37 cellular contexts compared by ENCODE assay signal in the genomic region with DNA sequence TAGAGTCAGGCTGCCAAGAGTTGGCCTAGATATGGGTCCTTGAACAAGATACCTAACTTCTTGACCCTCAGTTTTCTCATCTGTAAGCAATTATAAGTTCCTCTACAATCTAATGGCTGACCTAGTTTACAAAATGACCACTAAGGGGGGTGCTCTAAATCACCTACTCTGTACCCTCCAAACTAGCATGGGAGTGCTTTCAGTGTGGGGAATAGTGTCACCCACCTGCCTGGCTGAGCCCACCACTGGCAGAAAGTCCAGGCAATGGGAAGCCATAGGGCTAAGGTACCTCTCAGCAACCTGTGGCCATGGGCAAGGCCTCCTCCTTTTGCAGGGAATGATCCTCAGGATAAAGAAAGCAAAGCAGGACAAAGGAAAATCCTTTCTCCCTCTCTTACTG. TPM values are rescaled to one million over a fixed set of nuclear protein-coding genes. Genes with fewer than 3 reads are reported as not detected.
"Had no signal": no experiment of that assay in that cellular context is flagged by ENCODE, and none has a peak within 500 bp of the region (broad histone marks: within the 10 kb centered on the region; RNA-seq: fewer than 3 reads in every experiment).

No MANE protein-coding gene starts in this region.

- H3K9me3 ChIP-seq: MG63 had no signal

- H3K9ac ChIP-seq: KMS-11 had no signal

- DNase-seq: Karpas-422, Kasumi-1, MG63, MM.1S, MV-4-11, NCI-H1048, NCI-H1092, NCI-H1092 treated with DMSO at 0.1 percent for 48 hours, NCI-H1105, NCI-H1105 treated with DMSO at 0.1 percent for 48 hours, NCI-H1417, NCI-H1417 treated with DMSO at 0.1 percent for 48 hours, NCI-H1436, NCI-H1436 treated with DMSO at 0.1 percent for 48 hours, NCI-H146, NCI-H1694, NCI-H1694 treated with DMSO at 0.1 percent for 48 hours, NCI-H187, NCI-H187 treated with DMSO at 0.1 percent for 48 hours, NCI-H1930, NCI-H2029, NCI-H2029 treated with DMSO at 0.1 percent for 48 hours, NCI-H2081, NCI-H2107, NCI-H2171, NCI-H2171 treated with DMSO at 0.1 percent for 48 hours, NCI-H2227 treated with DMSO at 0.1 percent for 48 hours, NCI-H226, NCI-H345, NCI-H446, NCI-H446 treated with DMSO at 0.1 percent for 48 hours, NCI-H510A, NCI-H510A treated with DMSO at 0.1 percent for 48 hours had no signal

- H3K4me3 ChIP-seq: MG63 had no signal

- H3K4me2 ChIP-seq: KMS-11 had no signal

- H3K27ac ChIP-seq: KMS-11 had no signal

- H3K36me3 ChIP-seq: MG63 had no signal

RNA-seq across cellular contexts. Expression of gene COL6A5, which starts 58.9 kb away (rescaled TPM):
- total RNA-seq: M059J, MCF 10A, NCI-H460 had no signal
